Comparison of ENCODE assay signal across 8 cellular contexts in the genomic region with DNA sequence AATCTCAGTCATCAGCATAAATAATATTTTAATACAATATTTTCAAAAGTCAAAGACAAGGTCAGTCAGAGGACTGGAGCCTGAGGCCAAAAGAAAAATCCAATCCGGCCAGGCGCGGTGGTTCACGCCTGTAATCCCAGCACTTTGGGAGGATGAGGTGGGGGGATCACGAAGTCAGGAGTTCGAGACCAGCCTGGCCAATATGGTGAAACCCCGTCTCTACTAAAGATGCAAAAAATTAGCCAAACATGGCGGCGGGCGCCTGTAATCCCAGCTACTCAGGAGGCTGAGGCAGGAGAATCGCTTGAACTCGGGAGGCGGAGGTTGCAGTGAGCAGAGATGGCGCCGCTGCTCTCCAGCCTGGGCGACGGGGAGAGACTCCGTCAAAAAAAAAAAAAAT. TPM values are rescaled to one million over a fixed set of nuclear protein-coding genes. Genes with fewer than 3 reads are reported as not detected.
DNase-seq lines count a peak whose midpoint lies in the region; ATAC-seq and TF ChIP-seq lines count a peak whose summit lies in the region.
"Not testable (repeated sequence)": the region's sequence is repeated elsewhere in the genome, so short reads cannot be mapped to it uniquely, and the experiment has no call there.

No MANE protein-coding gene starts in this region.

- not testable (repeated sequence) for H3K9me3 Mint-ChIP-seq in activated T-helper 2 cell treated with anti-CD3 and anti-CD28 coated beads, Interferon-gamma antibody, Interleukin-2, Interleukin-4, amounts not matched to agents 10 μg/mL and 5 μg/mL and 100 μg/mL, durations not matched to agents 14 hours and 24 hours and 36 hours; progenitor cell of endocrine pancreas (ENCODE audit: low read depth)

- not testable (repeated sequence) for H4K91ac ChIP-seq in IMR-90 (ENCODE audit: insufficient read depth, low read depth, low read length)

- H2BK120ac ChIP-seq in IMR-90 (ENCODE audit: low read depth, low read length): not testable (repeated sequence)

- CTCF ChIA-PET in IMR-90 (lab: Yijun Ruan, JAX): not testable (repeated sequence)

- not testable (repeated sequence) for H3K27ac Mint-ChIP-seq in activated T-helper 2 cell treated with anti-CD3 and anti-CD28 coated beads, Interferon-gamma antibody, Interleukin-2, Interleukin-4, amounts not matched to agents 10 μg/mL and 5 μg/mL and 100 μg/mL, durations not matched to agents 14 hours and 24 hours and 36 hours
- H3K27ac Mint-ChIP-seq in progenitor cell of endocrine pancreas: peak overlapping the region; percentile 95

- not testable (repeated sequence) for H2BK20ac ChIP-seq in IMR-90 (ENCODE audit: low read depth, low read length)

- not testable (repeated sequence) for TF ChIP-seq CTCF in IMR-90 (conservative IDR thresholded peaks at IDR 0.05; ENCODE audit: low read depth, low read length); dorsolateral prefrontal cortex (IDR thresholded peaks at IDR 0.05 in 54 of 56, conservative IDR thresholded peaks at IDR 0.05 in 2 of 56; ENCODE audit: low read depth in 1 of 56, partially characterized antibody in 56 of 56); left ventricle myocardium inferior (IDR thresholded peaks at IDR 0.05; ENCODE audit: borderline replicate concordance); progenitor cell of endocrine pancreas (IDR thresholded peaks at IDR 0.05; ENCODE audit: unreplicated experiment); thoracic aorta (IDR thresholded peaks at IDR 0.05)

- intact Hi-C loops in IMR-90 (cut with micrococcal nuclease) (loop anchor here (1.0 kb wide), 1 partner anchor 181 kb away; no protein-coding TSS in a partner anchor), dorsolateral prefrontal cortex (cut with DNase I) (loop anchor here (1.0 to 5.0 kb wide), 5 partner anchors 17 to 292 kb away; partner anchors contain the start of gene TBC1D9B (in 1 of the 2))
- intact Hi-C loops in activated T-helper 2 cell treated with anti-CD3 and anti-CD28 coated beads, Interferon-gamma antibody, Interleukin-2, Interleukin-4, amounts not matched to agents 10 μg/mL and 5 μg/mL and 100 μg/mL, durations not matched to agents 14 hours and 24 hours and 36 hours (cut with micrococcal nuclease): loop anchor here (1.0 to 5.0 kb wide), 3 partner anchors 17 to 327 kb away; partner anchors contain the start of gene TBC1D9B
- intact Hi-C loops in left ventricle myocardium inferior (cut with micrococcal nuclease): not testable (repeated sequence)

- not testable (repeated sequence) for H3K9me3 ChIP-seq in BLaER1; IMR-90 (ENCODE audit: control insufficient read depth, insufficient read depth, low read length); left ventricle myocardium inferior (replicated peaks); mononuclear cell (ENCODE audit: low read depth, low read length); thoracic aorta

- dilution Hi-C loops in IMR-90 (cut with HindIII; ENCODE audit: low sequenced_read_pairs, unreplicated experiment): not testable (repeated sequence)

- not testable (repeated sequence) for H3K27me3 Mint-ChIP-seq in activated T-helper 2 cell treated with anti-CD3 and anti-CD28 coated beads, Interferon-gamma antibody, Interleukin-2, Interleukin-4, amounts not matched to agents 10 μg/mL and 5 μg/mL and 100 μg/mL, durations not matched to agents 14 hours and 24 hours and 36 hours (ENCODE audit: low read depth); progenitor cell of endocrine pancreas

- in situ Hi-C loops in IMR-90 (cut with MboI; ENCODE audit: low sequenced_read_pairs): not testable (repeated sequence)

- H3K56ac ChIP-seq in IMR-90 (ENCODE audit: extremely low read depth, insufficient read depth, low read length): not testable (repeated sequence)

- H3K27me3 ChIP-seq in BLaER1; IMR-90 (ENCODE audit: control insufficient read depth, insufficient read depth, low read length); dorsolateral prefrontal cortex; mononuclear cell (ENCODE audit: insufficient read depth, low read length); thoracic aorta (replicated peaks; ENCODE audit: insufficient read depth): not testable (repeated sequence)
- H3K27me3 ChIP-seq in left ventricle myocardium inferior (ENCODE audit: low read depth): peaks cover 15% of the 10 kb centered on the region

- H4K20me1 ChIP-seq in BLaER1; IMR-90 (ENCODE audit: insufficient read depth, low read length): not testable (repeated sequence)

- 100% methylated on average over 1 of the region's 18 CpGs; no CpG with 5 or more reads in 1 of the 2 experiments for WGBS in IMR-90 (ENCODE audit: extremely low coverage in 2 of 2, insufficient read length in 1 of 2), 2 experiments

- not testable (repeated sequence) for H2BK5ac ChIP-seq in IMR-90 (ENCODE audit: low read depth, low read length, poor library complexity, severe bottlenecking)

- H3K4me3 ChIP-seq in BLaER1 (peak overlapping the region; percentile 64), dorsolateral prefrontal cortex (peak overlapping the region in 52 of 59 donors; percentile 48 to 78 (median 64)), left ventricle myocardium inferior (peak overlapping the region; percentile 72), mononuclear cell (ENCODE audit: low read length) (peak overlapping the region; percentile 31), thoracic aorta (peak overlapping the region; percentile 89)
- H3K4me3 ChIP-seq in IMR-90 (ENCODE audit: insufficient read depth, low read depth, low read length): not testable (repeated sequence)

- H3K9me1 ChIP-seq in IMR-90 (ENCODE audit: insufficient read depth, low read length): not testable (repeated sequence)

- TF ChIP-seq RAD21 in IMR-90 (IDR thresholded peaks at IDR 0.05; ENCODE audit: low read length): not testable (repeated sequence)

- H3K14ac ChIP-seq in IMR-90 (replicated peaks; ENCODE audit: low read depth, low read length): not testable (repeated sequence)

- H2BK15ac ChIP-seq in IMR-90 (ENCODE audit: low read depth, low read length): not testable (repeated sequence)

- H3K4me1 Mint-ChIP-seq in activated T-helper 2 cell treated with anti-CD3 and anti-CD28 coated beads, Interferon-gamma antibody, Interleukin-2, Interleukin-4, amounts not matched to agents 10 μg/mL and 5 μg/mL and 100 μg/mL, durations not matched to agents 14 hours and 24 hours and 36 hours (ENCODE audit: low read depth): peaks cover 14% of the 10 kb centered on the region
- H3K4me1 Mint-ChIP-seq in progenitor cell of endocrine pancreas (ENCODE audit: low read depth): not testable (repeated sequence)

- H3K36me3 Mint-ChIP-seq in activated T-helper 2 cell treated with anti-CD3 and anti-CD28 coated beads, Interferon-gamma antibody, Interleukin-2, Interleukin-4, amounts not matched to agents 10 μg/mL and 5 μg/mL and 100 μg/mL, durations not matched to agents 14 hours and 24 hours and 36 hours (ENCODE audit: low read depth); progenitor cell of endocrine pancreas (ENCODE audit: insufficient read depth): not testable (repeated sequence)

- POLR2A ChIA-PET in IMR-90 (lab: Charles Lee; ENCODE audit: unreplicated experiment): not testable (repeated sequence)

- H3K27ac ChIP-seq in BLaER1: 0 out of 2 replicates have a peak overlapping the region, but pooled peaks have one; percentile 94
- H3K27ac ChIP-seq in IMR-90 (ENCODE audit: insufficient read depth, low read length); left ventricle myocardium inferior (replicated peaks); thoracic aorta: not testable (repeated sequence)
- peak overlapping the region in 25 of 59 donors; percentile 32 to 88 (median 76) for H3K27ac ChIP-seq in dorsolateral prefrontal cortex

- not testable (repeated sequence) for H3K9ac ChIP-seq in BLaER1
- H3K9ac ChIP-seq in IMR-90 (ENCODE audit: low read depth, low read length): peak overlapping the region; percentile 80; the same call in 1 of the 2 replicates

- peak overlapping the region; percentile 78 for H3K4me3 Mint-ChIP-seq in activated T-helper 2 cell treated with anti-CD3 and anti-CD28 coated beads, Interferon-gamma antibody, Interleukin-2, Interleukin-4, amounts not matched to agents 10 μg/mL and 5 μg/mL and 100 μg/mL, durations not matched to agents 14 hours and 24 hours and 36 hours (ENCODE audit: low read depth)
- peak overlapping the region; percentile 86 for H3K4me3 Mint-ChIP-seq in progenitor cell of endocrine pancreas (ENCODE audit: low read depth)

- H3K36me3 ChIP-seq in BLaER1; IMR-90 (ENCODE audit: control insufficient read depth, insufficient read depth, low read length); left ventricle myocardium inferior; thoracic aorta: not testable (repeated sequence)

- H4K5ac ChIP-seq in IMR-90 (ENCODE audit: low read depth, low read length): not testable (repeated sequence)

- TF ChIP-seq POLR2A in IMR-90 (IDR thresholded peaks at IDR 0.05; ENCODE audit: low read depth, low read length): not testable (repeated sequence)

- not testable (repeated sequence) for H3K23ac ChIP-seq in IMR-90 (ENCODE audit: low read depth, low read length)

- BruUV-seq in IMR-90 (replicated peaks; lab: Mats Ljungman, UMichigan): not testable (repeated sequence)

- H2AK5ac ChIP-seq in IMR-90 (ENCODE audit: low read depth, low read length): not testable (repeated sequence)

- H3K4me2 ChIP-seq in BLaER1: peak overlapping the region; percentile 90
- not testable (repeated sequence) for H3K4me2 ChIP-seq in IMR-90 (ENCODE audit: low read depth, low read length)

- peaks cover 57% of the 10 kb centered on the region for H3K4me1 ChIP-seq in BLaER1
- H3K4me1 ChIP-seq in IMR-90 (ENCODE audit: control insufficient read depth, insufficient read depth, low read length); thoracic aorta (ENCODE audit: control insufficient read depth in 1 of 2, low read depth in 2 of 2): not testable (repeated sequence)
- peaks cover 13% of the 10 kb centered on the region for H3K4me1 ChIP-seq in left ventricle myocardium inferior
- H3K4me1 ChIP-seq in mononuclear cell (ENCODE audit: insufficient read depth, low read length): peaks cover 34% of the 10 kb centered on the region

- not testable (repeated sequence) for H3K79me1 ChIP-seq in IMR-90 (ENCODE audit: low read depth in 1 of 2, low read length in 2 of 2)

- not testable (repeated sequence) for H3K18ac ChIP-seq in IMR-90 (ENCODE audit: low read depth, low read length)

- H4K8ac ChIP-seq in IMR-90 (ENCODE audit: low read depth in 2 of 2, low read length in 2 of 2): not testable (repeated sequence)

- not testable (repeated sequence) for ATAC-seq in IMR-90 (ENCODE audit: low read depth); thoracic aorta (ENCODE audit: insufficient number of reproducible peaks, low FRiP score, low read depth)

- not testable (repeated sequence) for H2AFZ ChIP-seq in IMR-90 (replicated peaks; ENCODE audit: low read length, poor library complexity)

- H3K4ac ChIP-seq in IMR-90 (ENCODE audit: low read depth, low read length): not testable (repeated sequence)

- not testable (repeated sequence) for H2AK9ac ChIP-seq in IMR-90 (replicated peaks; ENCODE audit: low read depth, low read length, poor library complexity)

- DNase-seq in IMR-90; activated T-helper 2 cell treated with anti-CD3 and anti-CD28 coated beads, Interferon-gamma antibody, Interleukin-2, Interleukin-4, amounts not matched to agents 10 μg/mL and 5 μg/mL and 100 μg/mL, durations not matched to agents 14 hours and 24 hours and 36 hours (ENCODE audit: low spot score); dorsolateral prefrontal cortex; left ventricle myocardium inferior; progenitor cell of endocrine pancreas (ENCODE audit: low spot score, unreplicated experiment); thoracic aorta (ENCODE audit: low spot score): not testable (repeated sequence)

RNA-seq across cellular contexts. Expression of gene RNF130, which starts 18.1 kb away (rescaled TPM):
- total RNA-seq in IMR-90 (2012; rRNA removed) (12.5 and 12.9 TPM in 2 replicates), dorsolateral prefrontal cortex (100 to 1,000 TPM in 119 of 120 experiments, 10 to 100 TPM in 1; 95.0 to 273 (median 136) TPM), left ventricle myocardium inferior (45.9 TPM), mononuclear cell (128 TPM), progenitor cell of endocrine pancreas (73.8 and 74.1 TPM in 2 replicates), thoracic aorta (100 to 1,000 TPM in 1 of 2 donors, 10 to 100 TPM in 1; 83.9 to 151 TPM)
- 18.5 and 21.7 TPM in 2 replicates for polyA plus RNA-seq in IMR-90 (2012; rRNA removed)
- polyA plus RNA-seq in IMR-90 (2012; cell fraction: cytosol; rRNA removed): 13.6 and 14.2 TPM in 2 replicates
- 6.1 and 22.1 TPM in 2 replicates for polyA plus RNA-seq in IMR-90 (2012; cell fraction: nucleus; rRNA removed; ENCODE audit: low replicate concordance)
- total RNA-seq in activated T-helper 2 cell treated with anti-CD3 and anti-CD28 coated beads, Interferon-gamma antibody, Interleukin-2, Interleukin-4, amounts not matched to agents 10 μg/mL and 5 μg/mL and 100 μg/mL, durations not matched to agents 14 hours and 24 hours and 36 hours: 10.0 and 10.3 TPM in 2 replicates
